In genomic region chr1:220407101-220407683, GRCh38 we compare ENCODE assay signal across 1 cellular context.
TF ChIP-seq lines count a peak whose summit lies in the region.

No MANE protein-coding gene starts in this region.

TF ChIP-seq in HepG2, 621 proteins besides CTCF, POLR2A, EP300 and RAD21 (continued from another document):
- TF ChIP-seq ZNF574 (CRISPR knock-in tag; IDR thresholded peaks at IDR 0.05) (no peak), ZNF713 (CRISPR knock-in tag; IDR thresholded peaks at IDR 0.05) (no peak), ZNF33A (CRISPR knock-in tag; IDR thresholded peaks at IDR 0.05; ENCODE audit: borderline replicate concordance) (no peak), PRPF4 (IDR thresholded peaks at IDR 0.05; ENCODE audit: low read depth, low read length, poor library complexity, severe bottlenecking) (no peak), MAX (IDR thresholded peaks at IDR 0.05) (no peak)
